Comparison of ENCODE assay signal across 25 cellular contexts in genomic region chr9:31823365-31823764, GRCh38.
DNase-seq lines count a peak whose midpoint lies in the region; ATAC-seq and TF ChIP-seq lines count a peak whose summit lies in the region.
"Had no signal": no experiment of that assay in that cellular context is flagged by ENCODE, and none has a peak within 500 bp of the region (broad histone marks: within the 10 kb centered on the region; RNA-seq: fewer than 3 reads in every experiment).

No MANE protein-coding gene starts in this region.

- no peaks in the 10 kb centered on the region for H3K9me3 ChIP-seq in osteoblast (ENCODE audit: low read depth, low read length)
- H3K9me3 ChIP-seq: BE2C had no signal

- peak; percentile 59 to 82 for ATAC-seq in activated T-cell treated with anti-CD3 and anti-CD28 coated beads, Interleukin-2, amount 50 U/mL, for 72 hours (replicated peaks in 1 of 2)
- ATAC-seq in activated T-cell treated with anti-CD3 and anti-CD28 coated beads, Interleukin-2, amount 50 U/mL, for 4 hours = no peak
- ATAC-seq in activated T-helper 17 cell treated with anti-CD3 and anti-CD28 coated beads, Interleukin-2, amount 50 U/mL, for 72 hours (replicated peaks) = peak; percentile 68
- ATAC-seq in GM19328 (IDR thresholded peaks at IDR 0.05; ENCODE audit: unreplicated experiment) = no peak
- no peak for ATAC-seq in GM21786 (IDR thresholded peaks at IDR 0.05; ENCODE audit: unreplicated experiment)
- ATAC-seq: GM12878 had no signal

- DNase-seq in activated T-cell treated with anti-CD3 and anti-CD28 coated beads, Interleukin-2, amount 50 U/mL, for 72 hours = no peak
- no peak for DNase-seq in activated T-cell treated with anti-CD3 and anti-CD28 coated beads, Interleukin-2, amount 50 U/mL, for 4 hours
- DNase-seq in epithelial cell of esophagus (ENCODE audit: low read depth) (peak; percentile 9), osteoblast (ENCODE audit: insufficient read length, low spot score, missing footprints) (no peak)
- DNase-seq: 8988T; ACHN; BE2C; C1 segment of cervical spinal cord; CD4-positive, alpha-beta memory T cell; CD4-positive, CD25-positive, alpha-beta regulatory T cell; CD8-positive, alpha-beta memory T cell; COR-L47; DMS 273 treated with DMSO at 0.1 percent for 48 hours; DMS153; DMS53; DMS79; DND-41; EL; GDM1 had no signal

- no peaks in the 10 kb centered on the region for H3K36me3 Mint-ChIP-seq in activated T-cell treated with anti-CD3 and anti-CD28 coated beads, Interleukin-2, amount 50 U/mL, for 72 hours (ENCODE audit: insufficient read depth in 2 of 2)
- H3K36me3 Mint-ChIP-seq in activated T-cell treated with anti-CD3 and anti-CD28 coated beads, Interleukin-2, amount 50 U/mL, for 4 hours (ENCODE audit: insufficient read depth) = no peaks in the 10 kb centered on the region
- H3K36me3 Mint-ChIP-seq in activated T-helper 17 cell treated with anti-CD3 and anti-CD28 coated beads, Interleukin-2, amount 50 U/mL, for 72 hours (ENCODE audit: low read depth) = no peaks in the 10 kb centered on the region
- H3K36me3 Mint-ChIP-seq: CD14-positive monocyte; CD4-positive, alpha-beta memory T cell; CD4-positive, CD25-positive, alpha-beta regulatory T cell had no signal

- H3K4me3 ChIP-seq in epithelial cell of esophagus (ENCODE audit: low read length) = no peak overlapping the region
- H3K4me3 ChIP-seq in osteoblast (ENCODE audit: insufficient read depth, low read length) = no peak overlapping the region
- H3K4me3 ChIP-seq: BLaER1, GM12878 had no signal

- H2AFZ ChIP-seq in osteoblast (ENCODE audit: low read length) = no peak overlapping the region

- H3K4me2 ChIP-seq in osteoblast (ENCODE audit: insufficient read depth, low read length) = no peak overlapping the region
- H3K4me2 ChIP-seq: BLaER1 had no signal

- H3K9me3 Mint-ChIP-seq in activated T-cell treated with anti-CD3 and anti-CD28 coated beads, Interleukin-2, amount 50 U/mL, for 72 hours = no peaks in the 10 kb centered on the region
- no peaks in the 10 kb centered on the region for H3K9me3 Mint-ChIP-seq in activated T-cell treated with anti-CD3 and anti-CD28 coated beads, Interleukin-2, amount 50 U/mL, for 4 hours
- no peaks in the 10 kb centered on the region for H3K9me3 Mint-ChIP-seq in activated T-helper 17 cell treated with anti-CD3 and anti-CD28 coated beads, Interleukin-2, amount 50 U/mL, for 72 hours
- H3K9me3 Mint-ChIP-seq: CD4-positive, alpha-beta memory T cell had no signal

- H3K36me3 ChIP-seq in osteoblast (ENCODE audit: insufficient read depth, low read length) = no peaks in the 10 kb centered on the region
- H3K36me3 ChIP-seq: BE2C, BLaER1 had no signal

- no peak overlapping the region for H3K27ac Mint-ChIP-seq in activated T-cell treated with anti-CD3 and anti-CD28 coated beads, Interleukin-2, amount 50 U/mL, for 72 hours
- no peak overlapping the region for H3K27ac Mint-ChIP-seq in activated T-helper 17 cell treated with anti-CD3 and anti-CD28 coated beads, Interleukin-2, amount 50 U/mL, for 72 hours
- H3K27ac Mint-ChIP-seq: CD14-positive monocyte; CD4-positive, alpha-beta memory T cell; CD4-positive, CD25-positive, alpha-beta regulatory T cell; CD8-positive, alpha-beta memory T cell had no signal

- peaks cover 5% of the 10 kb centered on the region for H3K4me1 Mint-ChIP-seq in activated T-cell treated with anti-CD3 and anti-CD28 coated beads, Interleukin-2, amount 50 U/mL, for 72 hours (ENCODE audit: low read depth)
- H3K4me1 Mint-ChIP-seq in activated T-cell treated with anti-CD3 and anti-CD28 coated beads, Interleukin-2, amount 50 U/mL, for 4 hours (ENCODE audit: low read depth) = no peaks in the 10 kb centered on the region
- H3K4me1 Mint-ChIP-seq in activated T-helper 17 cell treated with anti-CD3 and anti-CD28 coated beads, Interleukin-2, amount 50 U/mL, for 72 hours = no peaks in the 10 kb centered on the region
- H3K4me1 Mint-ChIP-seq: CD14-positive monocyte; CD4-positive, alpha-beta memory T cell; CD4-positive, CD25-positive, alpha-beta regulatory T cell; CD8-positive, alpha-beta memory T cell had no signal

- H3K79me2 ChIP-seq in osteoblast (ENCODE audit: insufficient read depth, low read length) = no peaks in the 10 kb centered on the region

- no peak overlapping the region for H3K4me3 Mint-ChIP-seq in activated T-cell treated with anti-CD3 and anti-CD28 coated beads, Interleukin-2, amount 50 U/mL, for 72 hours
- no peak overlapping the region for H3K4me3 Mint-ChIP-seq in activated T-cell treated with anti-CD3 and anti-CD28 coated beads, Interleukin-2, amount 50 U/mL, for 4 hours
- no peak overlapping the region for H3K4me3 Mint-ChIP-seq in activated T-helper 17 cell treated with anti-CD3 and anti-CD28 coated beads, Interleukin-2, amount 50 U/mL, for 72 hours
- H3K4me3 Mint-ChIP-seq: CD14-positive monocyte; CD4-positive, alpha-beta memory T cell; CD4-positive, CD25-positive, alpha-beta regulatory T cell; CD8-positive, alpha-beta memory T cell had no signal

- no peaks in the 10 kb centered on the region for H4K20me1 ChIP-seq in osteoblast (ENCODE audit: insufficient read depth, low read length)
- H4K20me1 ChIP-seq: BLaER1 had no signal

- peaks cover 18% of the 10 kb centered on the region for H3K27me3 Mint-ChIP-seq in activated T-cell treated with anti-CD3 and anti-CD28 coated beads, Interleukin-2, amount 50 U/mL, for 72 hours (ENCODE audit: low read depth)
- peaks cover 2% of the 10 kb centered on the region for H3K27me3 Mint-ChIP-seq in activated T-cell treated with anti-CD3 and anti-CD28 coated beads, Interleukin-2, amount 50 U/mL, for 4 hours (ENCODE audit: low read depth)
- H3K27me3 Mint-ChIP-seq in activated T-helper 17 cell treated with anti-CD3 and anti-CD28 coated beads, Interleukin-2, amount 50 U/mL, for 72 hours = peaks cover 14% of the 10 kb centered on the region
- H3K27me3 Mint-ChIP-seq: CD4-positive, CD25-positive, alpha-beta regulatory T cell had no signal

- no peak for TF ChIP-seq CTCF in epithelial cell of esophagus (IDR thresholded peaks at IDR 0.05; ENCODE audit: insufficient read depth, low read depth, low read length, missing control alignments)
- TF ChIP-seq CTCF in osteoblast (IDR thresholded peaks at IDR 0.05; ENCODE audit: extremely low read depth, low read depth, low read length) = no peak

- no peaks in the 10 kb centered on the region for H3K27me3 ChIP-seq in osteoblast (ENCODE audit: insufficient read depth, low read length)
- H3K27me3 ChIP-seq: BE2C, BLaER1 had no signal

- no peak overlapping the region for H3K27ac ChIP-seq in osteoblast (ENCODE audit: low read depth, low read length)
- H3K27ac ChIP-seq: BLaER1 had no signal

- no peaks in the 10 kb centered on the region for H3K4me1 ChIP-seq in osteoblast (ENCODE audit: insufficient read depth, low read length)
- H3K4me1 ChIP-seq: BE2C, BLaER1 had no signal

Comparison
In these comparisons a context has a peak if more than half of its experiments do, and no peak if none do; other contexts are left out.
1. ATAC-seq: peak in activated T-cell treated with anti-CD3 and anti-CD28 coated beads, Interleukin-2, amount 50 U/mL, for 72 hours (2 of 2) and activated T-helper 17 cell treated with anti-CD3 and anti-CD28 coated beads, Interleukin-2, amount 50 U/mL, for 72 hours (single experiment); none in activated T-cell treated with anti-CD3 and anti-CD28 coated beads, Interleukin-2, amount 50 U/mL, for 4 hours (0 of 2), GM19328 (single experiment) and GM21786 (single experiment).